8 cellular contexts compared by ENCODE assay signal in genomic region chr10:92573091-92573797, GRCh38. TPM values are rescaled to one million over a fixed set of nuclear protein-coding genes. Genes with fewer than 3 reads are reported as not detected.
DNase-seq lines count a peak whose midpoint lies in the region; ATAC-seq, FAIRE-seq and TF ChIP-seq lines count a peak whose summit lies in the region.

No MANE protein-coding gene starts in this region.

- H3K27ac ChIP-seq in Peyer's patch = peak overlapping the region; percentile 90 to 97 (median 94)
- H3K27ac ChIP-seq in heart right ventricle = peak overlapping the region; percentile 81 to 98 (median 96)
- H3K27ac ChIP-seq in pancreas = peak overlapping the region; percentile 87 to 94 (median 93)

- no peaks in the 10 kb centered on the region for H3K36me3 ChIP-seq in Peyer's patch
- peaks cover 0 to 17% (median 0%) of the 10 kb centered on the region in 9 donors for H3K36me3 ChIP-seq in heart right ventricle
- H3K36me3 ChIP-seq in pancreas = no peaks in the 10 kb centered on the region

- no peaks in the 10 kb centered on the region for H3K9me3 Mint-ChIP-seq in activated naive CD8-positive, alpha-beta T cell (ENCODE audit: low read depth)

- H3K4me1 ChIP-seq in Peyer's patch = peaks cover 0 to 26% (median 2%) of the 10 kb centered on the region in 4 donors
- peaks cover 0 to 40% (median 30%) of the 10 kb centered on the region in 9 donors for H3K4me1 ChIP-seq in heart right ventricle
- H3K4me1 ChIP-seq in pancreas = peaks cover 0 to 16% (median 13%) of the 10 kb centered on the region in 3 donors

- H3K4me1 Mint-ChIP-seq in activated naive CD8-positive, alpha-beta T cell (ENCODE audit: low read depth) = peaks cover 40% of the 10 kb centered on the region

- DNase-seq in EL (peak; percentile 57), Peyer's patch (peak; percentile 41 to 56 (median 52)), heart right ventricle (peak in 1 of 2 donors; percentile 5), pancreas (peak; percentile 22 to 61 (median 44)), NK-92 (lab: John Stamatoyannopoulos, UW; ENCODE audit: unreplicated experiment) (no peak)

- peak overlapping the region; percentile 88 for H3K4me3 Mint-ChIP-seq in activated naive CD8-positive, alpha-beta T cell

- no peaks in the 10 kb centered on the region for H3K36me3 Mint-ChIP-seq in activated naive CD8-positive, alpha-beta T cell

- TF ChIP-seq POLR2A in Peyer's patch (IDR thresholded peaks at IDR 0.05) = no peak

- peak overlapping the region; percentile 56 for H3K27ac Mint-ChIP-seq in activated naive CD8-positive, alpha-beta T cell

- H3K4me3 ChIP-seq in Peyer's patch = peak overlapping the region; percentile 76 to 95 (median 90)
- H3K4me3 ChIP-seq in heart right ventricle = peak overlapping the region; percentile 53 to 99 (median 92)
- H3K4me3 ChIP-seq in pancreas = peak overlapping the region; percentile 75 to 98 (median 84)

- no peaks in the 10 kb centered on the region for H3K27me3 ChIP-seq in Peyer's patch
- no peaks in the 10 kb centered on the region for H3K27me3 ChIP-seq in heart right ventricle
- no peaks in the 10 kb centered on the region for H3K27me3 ChIP-seq in pancreas

- peak; percentile 34 for ATAC-seq in HG02588 (IDR thresholded peaks at IDR 0.05; ENCODE audit: unreplicated experiment)
- ATAC-seq in heart right ventricle = peak in 3 of 8 donors; percentile 18 to 27 (median 25)
- peak; percentile 36 to 50 (median 40) for ATAC-seq in pancreas
- no peak for ATAC-seq in HG03135 (IDR thresholded peaks at IDR 0.05; ENCODE audit: unreplicated experiment)

- no peak for FAIRE-seq in pancreas (lab: Jason Lieb, UNC)

- intact Hi-C loops in heart right ventricle (cut with DNase I) = loop anchor here in 4 of 10 donors (2.0 to 5.0 kb wide), 2 partner anchors 56 kb away; no protein-coding TSS in a partner anchor
- intact Hi-C loops in pancreas (cut with DNase I) = loop anchor here in 1 of 3 donors (10.0 kb wide), 1 partner anchor 58 kb away; no protein-coding TSS in a partner anchor

- TF ChIP-seq CTCF in Peyer's patch (IDR thresholded peaks at IDR 0.05) = peak in 2 of 6 experiments; percentile 7 to 8
- no peak for TF ChIP-seq CTCF in heart right ventricle (IDR thresholded peaks at IDR 0.05)
- no peak for TF ChIP-seq CTCF in pancreas (IDR thresholded peaks at IDR 0.05)

- no peaks in the 10 kb centered on the region for H3K27me3 Mint-ChIP-seq in activated naive CD8-positive, alpha-beta T cell

- 1% methylated on average over 56 of the region's 56 CpGs for WGBS in heart right ventricle, 2 donors
- WGBS in pancreas, 2 donors = 0% methylated on average over 55 to 56 of the region's 56 CpGs

- H3K9me3 ChIP-seq in Peyer's patch (no peaks in the 10 kb centered on the region), heart right ventricle (no peaks in the 10 kb centered on the region), pancreas (no peaks in the 10 kb centered on the region)

RNA-seq across cellular contexts. Expression of gene IDE, which starts 0.6 kb away (rescaled TPM):
- 10 to 100 TPM; 27.1 to 71.8 (median 31.7) TPM for total RNA-seq in Peyer's patch
- total RNA-seq in heart right ventricle = 10 to 100 TPM; 41.8 to 58.5 (median 47.5) TPM
- polyA plus RNA-seq in heart right ventricle = 10 to 100 TPM; 11.0 to 14.1 TPM
- total RNA-seq in pancreas = 10 to 100 TPM; 16.8 to 30.3 (median 23.6) TPM
- polyA plus RNA-seq in pancreas = 1 to 10 TPM; 8.2 to 9.0 TPM

RNA-seq across cellular contexts. Expression of gene KIF11, which starts 19.7 kb away (rescaled TPM):
- total RNA-seq in Peyer's patch (1 to 10 TPM; 1.4 to 5.1 (median 3.4) TPM), heart right ventricle (1 to 10 TPM in 4 of 10 donors, under 1 TPM in 6; 0.30 to 4.4 (median 0.84) TPM), pancreas (1 to 10 TPM in 1 of 6 donors, under 1 TPM in 5; 0.35 to 1.1 (median 0.50) TPM)
- polyA plus RNA-seq in heart right ventricle (under 1 TPM; 0.20 to 0.29 TPM), pancreas (under 1 TPM; 0.19 to 0.38 TPM)
